21 cellular contexts compared by ENCODE assay signal in the genomic region with DNA sequence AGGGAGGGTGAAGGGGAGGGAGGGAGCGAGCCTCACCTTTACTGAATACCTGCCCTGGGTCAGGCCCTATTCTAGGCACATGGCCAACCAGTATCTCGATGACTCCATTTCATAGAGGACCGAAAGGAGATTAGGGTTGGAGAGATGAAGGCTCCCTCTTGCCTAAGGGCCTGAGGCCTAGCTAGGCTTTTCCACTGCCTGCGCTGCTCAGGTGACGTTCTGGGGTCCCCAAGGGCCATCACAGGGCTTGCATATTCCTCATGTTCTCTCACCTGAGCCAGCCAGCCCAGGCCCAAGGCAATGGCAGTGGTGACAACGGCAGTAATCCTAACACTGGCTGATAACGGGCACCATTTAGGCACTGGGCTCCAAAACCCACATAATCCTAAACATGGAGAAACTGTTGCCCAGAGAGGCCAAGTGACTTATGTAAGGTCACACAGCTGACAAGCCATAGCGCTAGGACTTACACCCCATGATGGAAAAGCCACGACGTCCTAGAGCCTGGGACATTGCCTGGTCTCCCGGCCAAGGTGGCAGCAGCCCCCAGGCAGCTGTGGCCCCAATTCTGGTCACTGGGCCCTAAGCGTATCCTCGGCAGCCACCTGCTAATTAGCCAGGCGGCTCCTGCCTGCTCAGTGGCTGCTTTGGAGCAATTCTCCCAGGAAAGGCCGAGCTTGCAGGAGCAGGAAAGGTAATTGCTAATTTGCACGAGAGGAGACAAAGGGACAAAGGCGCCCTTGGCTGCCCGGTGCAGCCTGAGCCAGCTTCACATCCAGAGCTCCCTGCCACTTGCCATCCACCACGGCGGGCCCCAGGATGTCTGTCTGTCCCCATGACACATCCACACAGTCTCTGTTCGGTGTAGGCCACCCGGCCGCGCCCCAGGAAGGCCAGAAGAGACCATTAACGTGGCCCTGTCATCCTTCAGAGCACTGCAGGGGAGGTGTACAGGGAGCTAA. TPM values are rescaled to one million over a fixed set of nuclear protein-coding genes. Genes with fewer than 3 reads are reported as not detected.
DNase-seq lines count a peak whose midpoint lies in the region; ATAC-seq and TF ChIP-seq lines count a peak whose summit lies in the region.
"Had no signal": no experiment of that assay in that cellular context is flagged by ENCODE, and none has a peak within 500 bp of the region (broad histone marks: within the 10 kb centered on the region; RNA-seq: fewer than 3 reads in every experiment).

No MANE protein-coding gene starts in this region.

- no peak for ATAC-seq in CD4-positive, alpha-beta T cell (ENCODE audit: poor library complexity)
- ATAC-seq in GM18505 (IDR thresholded peaks at IDR 0.05; ENCODE audit: unreplicated experiment): no peak
- ATAC-seq: activated naive CD4-positive, alpha-beta T cell treated with anti-CD3 and anti-CD28 coated beads, Interleukin-2, amount 50 U/mL, for 72 hours; activated T-cell treated with anti-CD3 and anti-CD28 coated beads, Interleukin-2, amount 50 U/mL, for 72 hours had no signal

- 74 to 78% methylated on average over 21 to 23 of the region's 25 CpGs for WGBS in mesodermal cell (ENCODE audit: insufficient coverage in 2 of 2), 2 experiments

- peaks cover 47% of the 10 kb centered on the region for H3K4me1 Mint-ChIP-seq in CD4-positive, alpha-beta T cell (ENCODE audit: low read depth)
- H3K4me1 Mint-ChIP-seq: activated CD4-positive, alpha-beta memory T cell treated with anti-CD3 and anti-CD28 coated beads, Interleukin-2, amount 10 ng/mL, durations not matched to agents 7 days and 5 days had no signal

- H3K27ac Mint-ChIP-seq in CD4-positive, alpha-beta T cell: peak overlapping the region; percentile 33
- H3K27ac Mint-ChIP-seq: activated CD4-positive, alpha-beta memory T cell treated with anti-CD3 and anti-CD28 coated beads, Interleukin-2, amount 10 ng/mL, durations not matched to agents 7 days and 5 days; activated T-cell treated with anti-CD3 and anti-CD28 coated beads, Interleukin-2, amount 50 U/mL, for 72 hours had no signal

- POLR2A ChIA-PET in CD4-positive, alpha-beta T cell (lab: Charles Lee): interaction anchor here (0.6 to 1.8 kb wide), 3 partner anchors 21 to 63 kb away, joined by 3 to 6 read pairs (median 3); no protein-coding TSS in a partner anchor

- H3K4me3 ChIP-seq in H7 (ENCODE audit: insufficient read depth, low read depth, low read length): no peak overlapping the region
- H3K4me3 ChIP-seq in mesodermal cell (ENCODE audit: extremely low read depth, insufficient read depth, low read length, poor library complexity, severe bottlenecking): no peak overlapping the region
- H3K4me3 ChIP-seq: upper lobe of left lung had no signal

- H3K36me3 Mint-ChIP-seq in CD4-positive, alpha-beta T cell (ENCODE audit: low read depth): peaks cover 27% of the 10 kb centered on the region
- H3K36me3 Mint-ChIP-seq: activated naive CD4-positive, alpha-beta T cell treated with anti-CD3 and anti-CD28 coated beads, Interleukin-2, amount 50 U/mL, for 72 hours had no signal

- no peak overlapping the region for H3K4me3 Mint-ChIP-seq in CD4-positive, alpha-beta T cell
- H3K4me3 Mint-ChIP-seq: activated CD4-positive, alpha-beta memory T cell treated with anti-CD3 and anti-CD28 coated beads, Interleukin-2, amount 10 ng/mL, durations not matched to agents 7 days and 5 days; activated T-cell treated with anti-CD3 and anti-CD28 coated beads, Interleukin-2, amount 50 U/mL, for 72 hours; memory B cell had no signal

- H3K9me3 ChIP-seq in CD4-positive, alpha-beta T cell (ENCODE audit: control insufficient read depth, low read length): no peaks in the 10 kb centered on the region
- H3K9me3 ChIP-seq in mesodermal cell (ENCODE audit: control insufficient read depth, low read length): no peaks in the 10 kb centered on the region
- H3K9me3 ChIP-seq: upper lobe of left lung had no signal

- no peak for TF ChIP-seq POLR2A in GM18505 (IDR thresholded peaks at IDR 0.05; ENCODE audit: borderline replicate concordance, extremely low read depth, insufficient read depth, insufficient read length)

- CTCF ChIA-PET in CD4-positive, alpha-beta T cell (lab: Charles Lee): no interaction called here

- intact Hi-C loops in CD4-positive, alpha-beta T cell (cut with DNase I, micrococcal nuclease): no loop called here

- H3K27me3 ChIP-seq in CD4-positive, alpha-beta T cell (ENCODE audit: control insufficient read depth, insufficient read depth, low read length): no peaks in the 10 kb centered on the region
- H3K27me3 ChIP-seq in H7 (ENCODE audit: control insufficient read depth, insufficient read depth, low read length): no peaks in the 10 kb centered on the region
- H3K27me3 ChIP-seq: upper lobe of left lung had no signal

- DNase-seq in CD4-positive, alpha-beta T cell: no peak
- peak; percentile 79 for DNase-seq in H7
- peak; percentile 37 for DNase-seq in NCI-H774 (lab: John Stamatoyannopoulos, UW)
- DNase-seq in DMS114 treated with DMSO at 0.1 percent for 48 hours (lab: John Stamatoyannopoulos, UW; ENCODE audit: unreplicated experiment): no peak
- no peak for DNase-seq in NCI-H2196 treated with DMSO at 0.1 percent for 48 hours (lab: John Stamatoyannopoulos, UW; ENCODE audit: unreplicated experiment)
- DNase-seq in activated gamma-delta T cell treated with Interleukin-2 at 50 U/mL for 16 hours: no peak
- DNase-seq: activated CD4-positive, alpha-beta memory T cell treated with anti-CD3 and anti-CD28 coated beads, Interleukin-2, amount 10 ng/mL, durations not matched to agents 7 days and 5 days; activated T-cell treated with anti-CD3 and anti-CD28 coated beads, Interleukin-2, amount 50 U/mL, for 72 hours; CD4-positive, alpha-beta memory T cell; cortex of kidney; Karpas-422; NCI-H1092; SHP77 treated with DMSO at 0.1 percent for 48 hours; stimulated activated CD4-positive, alpha-beta T cell treated with anti-CD3 and anti-CD28 coated beads, Interleukin-12 subunit alpha, Interleukin-12 subunit beta, amount 100 ng/mL, for 4 hours; T-helper 1 cell; upper lobe of left lung; WERI-Rb-1 had no signal

- TF ChIP-seq CTCF in CD4-positive, alpha-beta T cell (IDR thresholded peaks at IDR 0.05): no peak

- no peak overlapping the region for H3K27ac ChIP-seq in CD4-positive, alpha-beta T cell (ENCODE audit: low read depth, low read length)
- H3K27ac ChIP-seq in mesodermal cell (ENCODE audit: low read depth, low read length, severe bottlenecking): peak overlapping the region; percentile 16
- H3K27ac ChIP-seq: upper lobe of left lung, WERI-Rb-1 had no signal

- no peaks in the 10 kb centered on the region for H3K9me3 Mint-ChIP-seq in CD4-positive, alpha-beta T cell
- H3K9me3 Mint-ChIP-seq: activated CD4-positive, alpha-beta memory T cell treated with anti-CD3 and anti-CD28 coated beads, Interleukin-2, amount 10 ng/mL, durations not matched to agents 7 days and 5 days; activated naive CD4-positive, alpha-beta T cell treated with anti-CD3 and anti-CD28 coated beads, Interleukin-2, amount 50 U/mL, for 72 hours; activated T-cell treated with anti-CD3 and anti-CD28 coated beads, Interleukin-2, amount 50 U/mL, for 72 hours; CD4-positive, alpha-beta memory T cell; memory B cell had no signal

- peaks cover 27% of the 10 kb centered on the region for H3K4me1 ChIP-seq in mesodermal cell (ENCODE audit: control insufficient read depth, insufficient read depth, low read length, poor library complexity, severe bottlenecking)

- H3K27me3 Mint-ChIP-seq in CD4-positive, alpha-beta T cell: no peaks in the 10 kb centered on the region
- H3K27me3 Mint-ChIP-seq: activated CD4-positive, alpha-beta memory T cell treated with anti-CD3 and anti-CD28 coated beads, Interleukin-2, amount 10 ng/mL, durations not matched to agents 7 days and 5 days; CD4-positive, alpha-beta memory T cell; memory B cell had no signal

- H3K36me3 ChIP-seq in H7 (replicated peaks; ENCODE audit: control insufficient read depth, insufficient read depth, low read length) (no peaks in the 10 kb centered on the region), mesodermal cell (ENCODE audit: control insufficient read depth, insufficient read depth, low read length) (no peaks in the 10 kb centered on the region)
- H3K36me3 ChIP-seq: upper lobe of left lung, WERI-Rb-1 had no signal

RNA-seq across cellular contexts. Expression of a gene that starts 21.5 kb away (rescaled TPM):
- total RNA-seq in CD4-positive, alpha-beta T cell: 10 to 100 TPM; 53.1 to 55.6 TPM
- 26.6 and 28.1 TPM in 2 replicates for total RNA-seq in H7 (2014; rRNA removed; shearing (Covaris generic))
- 74.9 TPM for polyA plus RNA-seq in mesodermal cell (2013, experiment 1 of 2)
- polyA plus RNA-seq in mesodermal cell (2013, experiment 2 of 2): 55.6 TPM

Comparison
In these comparisons a context has a peak if more than half of its experiments do, and no peak if none do; other contexts are left out.
1. DNase-seq: peak in H7 (single experiment) and NCI-H774 (single experiment); none in CD4-positive, alpha-beta T cell (0 of 10), DMS114 treated with DMSO at 0.1 percent for 48 hours (single experiment), NCI-H2196 treated with DMSO at 0.1 percent for 48 hours (single experiment) and activated gamma-delta T cell treated with Interleukin-2 at 50 U/mL for 16 hours (single experiment).